ENCODE assay signal across 11 cellular contexts in the genomic region with DNA sequence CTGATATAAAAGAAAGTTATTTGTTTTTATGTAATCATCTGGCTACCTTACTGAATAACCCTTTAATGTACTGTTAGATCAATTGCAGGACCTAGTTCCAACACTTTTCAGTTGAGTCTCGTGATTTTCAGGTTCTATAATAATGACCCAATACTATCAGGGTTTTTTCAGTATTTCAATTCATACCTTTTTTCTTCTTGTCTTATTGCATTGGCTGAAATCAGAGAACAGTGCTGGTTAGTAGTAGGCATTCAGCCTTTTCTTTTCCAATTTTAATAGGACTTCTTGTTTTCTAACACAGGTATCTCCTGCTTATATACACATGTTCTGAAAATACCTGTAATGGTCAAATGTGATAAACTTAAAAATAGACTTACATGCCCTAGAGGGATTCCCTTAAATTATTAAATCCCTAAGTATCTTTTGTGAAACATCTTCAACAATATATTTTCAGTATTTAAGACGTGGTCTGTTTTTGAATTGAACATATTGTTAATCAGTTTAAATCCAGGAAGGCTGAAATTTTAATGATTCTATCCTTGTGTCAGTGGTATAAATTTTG.
"Had no signal": no experiment of that assay in that cellular context is flagged by ENCODE, and none has a peak within 500 bp of the region (broad histone marks: within the 10 kb centered on the region; RNA-seq: fewer than 3 reads in every experiment).

No MANE protein-coding gene starts in this region.

- H3K4me3 ChIP-seq: GM23248, GM23338, HAP-1 had no signal

- H3K27ac Mint-ChIP-seq: GM23338, H9, HFFc6 had no signal

- H3K9me3 ChIP-seq: HAP-1 had no signal

- DNase-seq: GM23248, GOT3, H7, H9, HCEC 1CT, HFFc6 had no signal

- H3K9ac ChIP-seq: GM23248 had no signal

- FAIRE-seq: H1, H54 had no signal

- H3K36me3 ChIP-seq: HAP-1 had no signal

- ATAC-seq: GM23338, HCT116 had no signal

- H3K4me1 ChIP-seq: HAP-1 had no signal

- H3K4me3 Mint-ChIP-seq: GM23338, H9, HFFc6 had no signal

- H3K27ac ChIP-seq: GM23248 had no signal

- H3K4me2 ChIP-seq: GM23338 had no signal

- H3K4me1 Mint-ChIP-seq: GM23338, H9 had no signal

- H2AFZ ChIP-seq: GM23248, GM23338 had no signal
